ENCODE assay signal across 16 cellular contexts in genomic region chr20:57957397-57958049, GRCh38.
A peak's percentile ranks its signal among the peaks of the same experiment; 100 is the strongest.
DNase-seq lines count a peak whose midpoint lies in the region; ATAC-seq, FAIRE-seq and TF ChIP-seq lines count a peak whose summit lies in the region.
"Had no signal": no experiment of that assay in that cellular context is flagged by ENCODE, and none has a peak within 500 bp of the region (broad histone marks: within the 10 kb centered on the region; RNA-seq: fewer than 3 reads in every experiment).

No MANE protein-coding gene starts in this region.

- POLR2A ChIA-PET in activated CD4-positive, alpha-beta memory T cell treated with anti-CD3 and anti-CD28 coated beads, Interleukin-2, amount 10 ng/mL, durations not matched to agents 7 days and 5 days (lab: Charles Lee) = no interaction called here

- CTCF ChIA-PET in activated CD4-positive, alpha-beta memory T cell treated with anti-CD3 and anti-CD28 coated beads, Interleukin-2, amount 10 ng/mL, durations not matched to agents 7 days and 5 days (lab: Charles Lee) = no interaction called here

- H3K4me3 Mint-ChIP-seq in activated CD4-positive, alpha-beta memory T cell treated with anti-CD3 and anti-CD28 coated beads, Interleukin-2, amount 10 ng/mL, durations not matched to agents 7 days and 5 days = no peak overlapping the region
- H3K4me3 Mint-ChIP-seq: activated naive CD8-positive, alpha-beta T cell treated with anti-CD3 and anti-CD28 coated beads, Interleukin-2, amount 10 ng/mL, durations not matched to agents 7 days and 5 days; mesothelial cell of epicardium had no signal

- ATAC-seq in pancreas (peak in 1 of 4 donors; percentile 29), aorta (ENCODE audit: low FRiP score) (no peak)

- no peaks in the 10 kb centered on the region for H3K9me3 ChIP-seq in pancreas
- H3K9me3 ChIP-seq in ascending aorta = no peaks in the 10 kb centered on the region
- no peaks in the 10 kb centered on the region for H3K9me3 ChIP-seq in aorta (ENCODE audit: control insufficient read depth, low read length)

- H3K27ac ChIP-seq in pancreas = peak overlapping the region; percentile 43 to 84 (median 74)
- peak overlapping the region in 1 of 2 donors; percentile 6 for H3K27ac ChIP-seq in ascending aorta
- H3K27ac ChIP-seq in aorta (ENCODE audit: low read depth in 1 of 2, low read length in 2 of 2) = no peak overlapping the region

- H3K4me1 ChIP-seq in pancreas = peaks cover 0 to 3% (median 0%) of the 10 kb centered on the region in 3 donors
- peaks cover 0 to 20% of the 10 kb centered on the region in 2 donors for H3K4me1 ChIP-seq in ascending aorta
- H3K4me1 ChIP-seq in aorta (ENCODE audit: control insufficient read depth in 1 of 2, insufficient read depth in 2 of 2, low read length in 2 of 2) = no peaks in the 10 kb centered on the region

- no peaks in the 10 kb centered on the region for H3K9me3 Mint-ChIP-seq in activated CD4-positive, alpha-beta memory T cell treated with anti-CD3 and anti-CD28 coated beads, Interleukin-2, amount 10 ng/mL, durations not matched to agents 7 days and 5 days
- H3K9me3 Mint-ChIP-seq: mesothelial cell of epicardium had no signal

- no peak for TF ChIP-seq CTCF in pancreas (IDR thresholded peaks at IDR 0.05)
- no peak for TF ChIP-seq CTCF in ascending aorta (IDR thresholded peaks at IDR 0.05)
- TF ChIP-seq CTCF in lower leg skin (IDR thresholded peaks at IDR 0.05) = no peak

- peak; percentile 95 for FAIRE-seq in endometrium (lab: Jason Lieb, UNC)
- no peak for FAIRE-seq in pancreas (lab: Jason Lieb, UNC)
- FAIRE-seq: islet of Langerhans, TTC549 had no signal

- H3K27me3 Mint-ChIP-seq in activated CD4-positive, alpha-beta memory T cell treated with anti-CD3 and anti-CD28 coated beads, Interleukin-2, amount 10 ng/mL, durations not matched to agents 7 days and 5 days = no peaks in the 10 kb centered on the region

- no peak overlapping the region for H3K27ac Mint-ChIP-seq in activated CD4-positive, alpha-beta memory T cell treated with anti-CD3 and anti-CD28 coated beads, Interleukin-2, amount 10 ng/mL, durations not matched to agents 7 days and 5 days
- H3K27ac Mint-ChIP-seq: activated naive CD8-positive, alpha-beta T cell treated with anti-CD3 and anti-CD28 coated beads, Interleukin-2, amount 10 ng/mL, durations not matched to agents 7 days and 5 days; mesothelial cell of epicardium had no signal

- H3K36me3 ChIP-seq in pancreas = no peaks in the 10 kb centered on the region
- no peaks in the 10 kb centered on the region for H3K36me3 ChIP-seq in ascending aorta
- H3K36me3 ChIP-seq in aorta (ENCODE audit: control insufficient read depth in 1 of 2, insufficient read depth in 2 of 2, low read length in 1 of 2) = no peaks in the 10 kb centered on the region

- DNase-seq in AG08395 (ENCODE audit: low spot score) (peak; percentile 91), HT-29 (ENCODE audit: low spot score) (peak; percentile 51), pancreas (peak in 1 of 6 donors; percentile 22), ascending aorta (ENCODE audit: low spot score in 2 of 2) (no peak), lower leg skin (ENCODE audit: low spot score in 2 of 2) (no peak), aorta (no peak)
- DNase-seq in activated CD4-positive, alpha-beta memory T cell treated with anti-CD3 and anti-CD28 coated beads, Interleukin-2, amount 10 ng/mL, durations not matched to agents 7 days and 5 days = no peak
- DNase-seq: activated naive CD8-positive, alpha-beta T cell treated with anti-CD3 and anti-CD28 coated beads, Interleukin-2, amount 10 ng/mL, durations not matched to agents 7 days and 5 days; activated T-cell treated with anti-CD3 and anti-CD28 coated beads, Interleukin-2, amount 50 U/mL, for 48 hours; AML-193; posterior cingulate gyrus; SHP77 treated with DMSO at 0.1 percent for 48 hours had no signal

- H3K4me3 ChIP-seq in pancreas (no peak overlapping the region), ascending aorta (no peak overlapping the region), lower leg skin (ENCODE audit: low read depth, poor library complexity, severe bottlenecking) (no peak overlapping the region), aorta (ENCODE audit: low read length in 2 of 2) (no peak overlapping the region)

- no peaks in the 10 kb centered on the region for H3K36me3 Mint-ChIP-seq in activated CD4-positive, alpha-beta memory T cell treated with anti-CD3 and anti-CD28 coated beads, Interleukin-2, amount 10 ng/mL, durations not matched to agents 7 days and 5 days (ENCODE audit: low read depth)
- H3K36me3 Mint-ChIP-seq: activated naive CD8-positive, alpha-beta T cell treated with anti-CD3 and anti-CD28 coated beads, Interleukin-2, amount 10 ng/mL, durations not matched to agents 7 days and 5 days; mesothelial cell of epicardium had no signal

- no peaks in the 10 kb centered on the region for H3K4me1 Mint-ChIP-seq in activated CD4-positive, alpha-beta memory T cell treated with anti-CD3 and anti-CD28 coated beads, Interleukin-2, amount 10 ng/mL, durations not matched to agents 7 days and 5 days
- H3K4me1 Mint-ChIP-seq: activated naive CD8-positive, alpha-beta T cell treated with anti-CD3 and anti-CD28 coated beads, Interleukin-2, amount 10 ng/mL, durations not matched to agents 7 days and 5 days had no signal

- 69 to 72% methylated on average over 11 of the region's 11 CpGs for WGBS in pancreas, 2 donors
- WGBS in lower leg skin, 2 donors = 69% methylated on average over 11 of the region's 11 CpGs
- 64 to 65% methylated on average over 11 of the region's 11 CpGs for WGBS in aorta, 2 donors

- intact Hi-C loops in pancreas (cut with DNase I) (no loop called here), ascending aorta (cut with DNase I) (no loop called here), lower leg skin (cut with DNase I; ENCODE audit: low total_unique reads) (no loop called here), aorta (cut with DNase I) (no loop called here)

- H3K27me3 ChIP-seq in pancreas (no peaks in the 10 kb centered on the region), ascending aorta (no peaks in the 10 kb centered on the region), aorta (ENCODE audit: control insufficient read depth in 1 of 2, insufficient read depth in 2 of 2, low read length in 1 of 2) (no peaks in the 10 kb centered on the region)

- no peak for TF ChIP-seq POLR2A in lower leg skin (IDR thresholded peaks at IDR 0.05)

Comparison
In these comparisons a context has a peak if more than half of its experiments do, and no peak if none do; other contexts are left out.
1. DNase-seq: peak in AG08395 (single experiment) and HT-29 (single experiment); none in ascending aorta (0 of 2), activated CD4-positive, alpha-beta memory T cell treated with anti-CD3 and anti-CD28 coated beads, Interleukin-2, amount 10 ng/mL, durations not matched to agents 7 days and 5 days (single experiment), lower leg skin (0 of 2) and aorta (0 of 2).
2. H3K27ac ChIP-seq: peak in pancreas (4 of 4); none in aorta (0 of 2).